18 cellular contexts compared by ENCODE assay signal in the genomic region with DNA sequence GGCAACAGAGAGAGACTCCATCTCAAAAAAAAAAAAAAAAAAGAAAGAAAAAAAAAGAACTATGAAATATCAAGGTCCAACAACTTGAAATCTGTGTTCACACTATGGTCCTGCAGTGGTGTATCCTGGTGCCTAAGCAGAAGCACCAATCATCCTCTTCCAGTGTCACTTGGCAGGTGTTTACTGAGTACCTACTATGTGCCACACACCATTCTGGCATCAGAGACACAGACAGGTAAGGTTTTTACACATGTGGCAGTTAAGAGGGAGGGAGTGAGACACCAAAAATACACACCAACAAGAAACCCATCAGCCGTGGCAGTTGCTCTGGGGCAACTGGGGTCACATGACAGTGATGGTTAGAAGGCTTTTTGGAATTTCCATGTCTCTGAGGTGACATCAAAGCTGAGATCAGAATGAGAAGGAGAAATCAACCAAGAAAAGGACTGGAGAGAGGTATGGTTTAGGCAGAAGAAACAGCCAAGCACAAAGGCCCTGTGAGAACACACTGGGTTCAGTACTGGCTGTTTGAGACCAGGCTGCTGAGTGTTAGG. TPM values are rescaled to one million over a fixed set of nuclear protein-coding genes. Genes with fewer than 3 reads are reported as not detected.
DNase-seq lines count a peak whose midpoint lies in the region; ATAC-seq, FAIRE-seq and TF ChIP-seq lines count a peak whose summit lies in the region.
"Had no signal": no experiment of that assay in that cellular context is flagged by ENCODE, and none has a peak within 500 bp of the region (broad histone marks: within the 10 kb centered on the region; RNA-seq: fewer than 3 reads in every experiment).

No MANE protein-coding gene starts in this region.

- peak overlapping the region; percentile 36 for H3K4me3 Mint-ChIP-seq in stimulated activated naive CD8-positive, alpha-beta T cell treated with anti-CD3 and anti-CD28 coated beads, Interleukin-15, Interleukin-2, amounts not matched to agents 100 ng/mL and 50 ng/mL, for 24 hours
- peak overlapping the region in 1 of 3 donors; percentile 71 for H3K4me3 Mint-ChIP-seq in T-cell

- H3K4me1 ChIP-seq in K562 (replicated peaks in 1 of 2; ENCODE audit: control insufficient read depth in 2 of 2, insufficient read depth in 2 of 2, low read length in 2 of 2): peaks cover 0 to 12% of the 10 kb centered on the region in 2 experiments; a peak in 3 of 5 replicates
- H3K4me1 ChIP-seq: gastroesophageal sphincter, right atrium auricular region had no signal

- no peaks in the 10 kb centered on the region for H3K36me3 ChIP-seq in K562 (ENCODE audit: control insufficient read depth, insufficient read depth, low read length)
- H3K36me3 ChIP-seq: gastroesophageal sphincter, right atrium auricular region had no signal

- H3K79me2 ChIP-seq in K562 (ENCODE audit: control insufficient read depth, insufficient read depth, low read length): no peaks in the 10 kb centered on the region

- H3K27ac Mint-ChIP-seq in stimulated activated naive CD8-positive, alpha-beta T cell treated with anti-CD3 and anti-CD28 coated beads, Interleukin-15, Interleukin-2, amounts not matched to agents 100 ng/mL and 50 ng/mL, for 24 hours: peak overlapping the region; percentile 86
- peak overlapping the region; percentile 93 for H3K27ac Mint-ChIP-seq in T-cell

- no peaks in the 10 kb centered on the region for H3K9me1 ChIP-seq in K562 (ENCODE audit: control insufficient read depth, insufficient read depth, low read length)

- no peak for DNase-seq in stimulated activated naive CD8-positive, alpha-beta T cell treated with anti-CD3 and anti-CD28 coated beads, Interleukin-15, Interleukin-2, amounts not matched to agents 100 U/mL and 50 U/mL, for 24 hours
- DNase-seq in T-cell: no peak
- DNase-seq in K562 (ENCODE audit: extremely low read depth in 1 of 4, low spot score in 3 of 4): no peak
- no peak for DNase-seq in cardiac septum (ENCODE audit: low spot score)
- no peak for DNase-seq in effector CD8-positive, alpha-beta T cell (lab: John Stamatoyannopoulos, UW)
- DNase-seq in activated CD4-positive, CD25-positive, alpha-beta regulatory T cell (lab: John Stamatoyannopoulos, UW): no peak
- no peak for DNase-seq in NCI-H1436 (lab: John Stamatoyannopoulos, UW)
- DNase-seq: AML-193, dermis blood vessel endothelial cell, erythroblast, NCI-H2029, OCI-M1, SK-N-SH had no signal

- CTCF ChIA-PET in T-cell (lab: Charles Lee): interaction anchor here (0.7 to 1.0 kb wide), 2 partner anchors 13 to 14 kb away, joined by 3 to 8 read pairs; no protein-coding TSS in a partner anchor
- CTCF ChIA-PET in K562 (lab: Yijun Ruan, JAX; ENCODE audit: low intra/inter-chr PET ratio): no interaction called here

- intact Hi-C loops in K562 (cut with micrococcal nuclease): no loop called here
- intact Hi-C loops in cardiac septum (cut with DNase I): no loop called here

- no peak overlapping the region for H3K4me3 ChIP-seq in K562
- H3K4me3 ChIP-seq: gastroesophageal sphincter, right atrium auricular region had no signal

- H3K9ac ChIP-seq in K562 (ENCODE audit: insufficient read depth in 1 of 2, low read depth in 2 of 2, low read length in 2 of 2): no peak overlapping the region
- H3K9ac ChIP-seq: SK-N-SH had no signal

- TF ChIP-seq EP300 in K562 (IDR thresholded peaks at IDR 0.05; ENCODE audit: low read length): no peak

- H4K20me1 ChIP-seq in K562 (replicated peaks; ENCODE audit: control insufficient read depth, insufficient read depth, low read length): no peaks in the 10 kb centered on the region

- ATAC-seq in stimulated activated naive CD8-positive, alpha-beta T cell treated with anti-CD3 and anti-CD28 coated beads, Interleukin-15, Interleukin-2, amounts not matched to agents 100 U/mL and 50 U/mL, for 24 hours: no peak
- ATAC-seq in T-cell (replicated peaks in 1 of 4) (no peak), K562 (no peak)
- ATAC-seq: gastroesophageal sphincter had no signal

- no CpG with 5 or more reads among the region's 1 CpG for WGBS in K562 (ENCODE audit: insufficient coverage, low coverage, missing lambda C conversion rate)

- BruUV-seq in K562 (replicated peaks; lab: Mats Ljungman, UMichigan): no TSS peak

- H3K27me3 ChIP-seq in K562 (ENCODE audit: control insufficient read depth in 2 of 2, insufficient read depth in 2 of 2, low read length in 2 of 2): no peaks in the 10 kb centered on the region
- H3K27me3 ChIP-seq: right atrium auricular region had no signal

- no peaks in the 10 kb centered on the region for H3K9me3 Mint-ChIP-seq in stimulated activated naive CD8-positive, alpha-beta T cell treated with anti-CD3 and anti-CD28 coated beads, Interleukin-15, Interleukin-2, amounts not matched to agents 100 ng/mL and 50 ng/mL, for 24 hours
- peaks cover 0 to 4% (median 0%) of the 10 kb centered on the region in 3 donors for H3K9me3 Mint-ChIP-seq in T-cell

- H3K4me2 ChIP-seq in K562 (ENCODE audit: insufficient read depth, low read length): no peak overlapping the region
- H3K4me2 ChIP-seq: SK-N-SH had no signal

- H3K27ac ChIP-seq in K562 (ENCODE audit: extremely low read depth, low read depth, low read length): no peak overlapping the region
- H3K27ac ChIP-seq: gastroesophageal sphincter, right atrium auricular region had no signal

- no peak for FAIRE-seq in K562 (lab: Jason Lieb, UNC)
- FAIRE-seq: H54, TTC549 had no signal

- in situ Hi-C loops in K562 (cut with MboI): no loop called here

- no peak for TF ChIP-seq RAD21 in K562 (CRISPR knock-in tag; conservative IDR thresholded peaks at IDR 0.05 in 1 of 2, IDR thresholded peaks at IDR 0.05 in 1 of 2)

- no peaks in the 10 kb centered on the region for H3K27me3 Mint-ChIP-seq in stimulated activated naive CD8-positive, alpha-beta T cell treated with anti-CD3 and anti-CD28 coated beads, Interleukin-15, Interleukin-2, amounts not matched to agents 100 ng/mL and 50 ng/mL, for 24 hours
- H3K27me3 Mint-ChIP-seq in T-cell: no peaks in the 10 kb centered on the region

- peaks cover 75% of the 10 kb centered on the region for H3K4me1 Mint-ChIP-seq in stimulated activated naive CD8-positive, alpha-beta T cell treated with anti-CD3 and anti-CD28 coated beads, Interleukin-15, Interleukin-2, amounts not matched to agents 100 ng/mL and 50 ng/mL, for 24 hours (ENCODE audit: low read depth)
- peaks cover 65 to 75% (median 66%) of the 10 kb centered on the region in 3 donors for H3K4me1 Mint-ChIP-seq in T-cell

- TF ChIP-seq CTCF in K562 (IDR thresholded peaks at IDR 0.05 in 2 of 3, conservative IDR thresholded peaks at IDR 0.05 in 1 of 3; ENCODE audit: insufficient read depth in 2 of 3, low read depth in 1 of 3, low read length in 3 of 3): no peak

- no peak for TF ChIP-seq POLR2A in K562 (conservative IDR thresholded peaks at IDR 0.05)

- peaks cover 15% of the 10 kb centered on the region for H3K36me3 Mint-ChIP-seq in stimulated activated naive CD8-positive, alpha-beta T cell treated with anti-CD3 and anti-CD28 coated beads, Interleukin-15, Interleukin-2, amounts not matched to agents 100 ng/mL and 50 ng/mL, for 24 hours (ENCODE audit: low read depth)
- peaks cover 13% of the 10 kb centered on the region for H3K36me3 Mint-ChIP-seq in T-cell

- H2AFZ ChIP-seq in K562 (ENCODE audit: low read depth, low read length): no peak overlapping the region

- POLR2A ChIA-PET in T-cell (lab: Charles Lee) (interaction anchor here (0.6 to 0.7 kb wide), 2 partner anchors 9 to 211 kb away, joined by 4 to 5 read pairs; no protein-coding TSS in a partner anchor), K562 (lab: Yijun Ruan, JAX) (no interaction called here)

- no peaks in the 10 kb centered on the region for H3K9me3 ChIP-seq in K562 (replicated peaks; ENCODE audit: control insufficient read depth, insufficient read depth, low read depth, low read length)
- H3K9me3 ChIP-seq: gastroesophageal sphincter, right atrium auricular region, SK-N-SH had no signal

RNA-seq across cellular contexts. Expression of gene PBX4, which starts 17.6 kb away (rescaled TPM):
- total RNA-seq in T-cell: 10 to 100 TPM; 40.9 to 48.3 (median 42.7) TPM
- 4.4 and 8.4 TPM in 2 replicates for total RNA-seq in K562 (2011; cell fraction: chromatin; rRNA removed; ENCODE audit: low replicate concordance)
- total RNA-seq in K562 (2011; cell fraction: nucleolus; rRNA removed): 4.8 and 5.3 TPM in 2 replicates
- total RNA-seq in K562 (2011; cell fraction: nucleoplasm; rRNA removed): 3.2 and 4.2 TPM in 2 replicates
- total RNA-seq in K562 (2014; rRNA removed): 1.2 and 2.2 TPM in 2 replicates
- 0.73 and 0.86 TPM in 2 replicates for total RNA-seq in K562 (2014; rRNA removed; fragmentation: Illumina TruSeq; extraction: Trizol)
- 2.0 and 2.1 TPM in 2 replicates for total RNA-seq in K562 (2015; rRNA removed; fragmentation: Illumina TruSeq; extraction: Trizol)
- 2.0 and 2.1 TPM in 2 replicates for total RNA-seq in K562 (2021)
- 2.7 and 3.1 TPM in 2 replicates for polyA plus RNA-seq in K562 (2011; rRNA removed)
- 2.3 and 3.1 TPM in 2 replicates for polyA plus RNA-seq in K562 (2011; cell fraction: cytosol; rRNA removed)
- polyA plus RNA-seq in K562 (2011; cell fraction: nucleus; rRNA removed): 5.2 and 12.2 TPM in 2 replicates
- polyA plus RNA-seq in K562 (2012): 2.0 and 4.6 TPM in 2 replicates
- polyA plus RNA-seq in K562 (2014; fragmentation: Illumina TruSeq; extraction: Trizol): 0.92 and 2.5 TPM in 2 replicates
- polyA plus RNA-seq in K562 (2014; fragmentation: Nextera tagmentation; extraction: Ambion mirVana): under 1 TPM in 1 of 2 experiments, not detected in 1; 0.11 TPM
- polyA plus RNA-seq in K562 (2014; rRNA removed): 3.8 and 5.9 TPM in 2 replicates
- 0.98 and 1.0 TPM in 2 replicates for polyA minus RNA-seq in K562 (2011; rRNA and poly(A)+ RNA removed)
- polyA minus RNA-seq in K562 (2011; cell fraction: cytosol; rRNA and poly(A)+ RNA removed): 1.8 TPM in 1 of 2 replicates, not detected in the other
- polyA minus RNA-seq in K562 (2011; cell fraction: nucleus; rRNA and poly(A)+ RNA removed): 3.2 and 3.4 TPM in 2 replicates
- not detected for total RNA-seq in cardiac septum
- total RNA-seq: dermis blood vessel endothelial cell, right atrium auricular region had no signal

RNA-seq across cellular contexts. Expression of gene LPAR2, which starts 27.1 kb away (rescaled TPM):
- total RNA-seq in T-cell: 100 to 1,000 TPM in 1 of 5 donors, 10 to 100 TPM in 4; 78.3 to 106 (median 82.4) TPM
- total RNA-seq in K562 (2011; cell fraction: chromatin; rRNA removed; ENCODE audit: low replicate concordance): 44.7 and 88.0 TPM in 2 replicates
- 27.1 and 27.2 TPM in 2 replicates for total RNA-seq in K562 (2011; cell fraction: nucleolus; rRNA removed)
- 34.0 and 49.1 TPM in 2 replicates for total RNA-seq in K562 (2011; cell fraction: nucleoplasm; rRNA removed)
- 2.3 and 3.3 TPM in 2 replicates for total RNA-seq in K562 (2014; rRNA removed)
- 1.8 and 1.9 TPM in 2 replicates for total RNA-seq in K562 (2014; rRNA removed; fragmentation: Illumina TruSeq; extraction: Trizol)
- 4.0 and 4.4 TPM in 2 replicates for total RNA-seq in K562 (2015; rRNA removed; fragmentation: Illumina TruSeq; extraction: Trizol)
- total RNA-seq in K562 (2021): 7.0 and 10.3 TPM in 2 replicates
- 4.4 and 9.4 TPM in 2 replicates for polyA plus RNA-seq in K562 (2011; rRNA removed)
- 7.7 and 7.9 TPM in 2 replicates for polyA plus RNA-seq in K562 (2011; cell fraction: cytosol; rRNA removed)
- polyA plus RNA-seq in K562 (2011; cell fraction: nucleus; rRNA removed): 76.8 and 108 TPM in 2 replicates
- polyA plus RNA-seq in K562 (2012): 9.5 and 18.9 TPM in 2 replicates
- polyA plus RNA-seq in K562 (2014; fragmentation: Illumina TruSeq; extraction: Trizol): 6.5 and 7.8 TPM in 2 replicates
- polyA plus RNA-seq in K562 (2014; fragmentation: Nextera tagmentation; extraction: Ambion mirVana): under 1 TPM; 0.63 TPM
- polyA plus RNA-seq in K562 (2014; rRNA removed): 8.1 and 13.8 TPM in 2 replicates
- polyA minus RNA-seq in K562 (2011; rRNA and poly(A)+ RNA removed): 2.7 and 3.6 TPM in 2 replicates
- 1.6 and 2.5 TPM in 2 replicates for polyA minus RNA-seq in K562 (2011; cell fraction: cytosol; rRNA and poly(A)+ RNA removed)
- 6.6 and 7.2 TPM in 2 replicates for polyA minus RNA-seq in K562 (2011; cell fraction: nucleus; rRNA and poly(A)+ RNA removed)
- total RNA-seq in cardiac septum: 1.9 TPM

RNA-seq across cellular contexts. Expression of gene GMIP, which starts 42.6 kb away (rescaled TPM):
- total RNA-seq in T-cell: 100 to 1,000 TPM in 4 of 5 donors, 10 to 100 TPM in 1; 99.5 to 148 (median 133) TPM
- total RNA-seq in K562 (2011; cell fraction: chromatin; rRNA removed; ENCODE audit: low replicate concordance): 36.6 and 78.6 TPM in 2 replicates
- total RNA-seq in K562 (2011; cell fraction: nucleolus; rRNA removed): 26.7 and 27.8 TPM in 2 replicates
- total RNA-seq in K562 (2011; cell fraction: nucleoplasm; rRNA removed): 17.3 and 24.6 TPM in 2 replicates
- total RNA-seq in K562 (2014; rRNA removed): 9.9 and 12.6 TPM in 2 replicates
- 2.2 and 3.9 TPM in 2 replicates for total RNA-seq in K562 (2014; rRNA removed; fragmentation: Illumina TruSeq; extraction: Trizol)
- 3.2 and 3.3 TPM in 2 replicates for total RNA-seq in K562 (2015; rRNA removed; fragmentation: Illumina TruSeq; extraction: Trizol)
- 13.5 and 15.8 TPM in 2 replicates for total RNA-seq in K562 (2021)
- 2.9 and 5.1 TPM in 2 replicates for polyA plus RNA-seq in K562 (2011; rRNA removed)
- 2.3 and 3.5 TPM in 2 replicates for polyA plus RNA-seq in K562 (2011; cell fraction: cytosol; rRNA removed)
- polyA plus RNA-seq in K562 (2011; cell fraction: nucleus; rRNA removed): 27.3 and 36.6 TPM in 2 replicates
- 8.7 and 16.6 TPM in 2 replicates for polyA plus RNA-seq in K562 (2012)
- 5.4 and 6.3 TPM in 2 replicates for polyA plus RNA-seq in K562 (2014; fragmentation: Illumina TruSeq; extraction: Trizol)
- polyA plus RNA-seq in K562 (2014; fragmentation: Nextera tagmentation; extraction: Ambion mirVana): under 1 TPM; 0.14 to 0.38 TPM
- polyA plus RNA-seq in K562 (2014; rRNA removed): 6.8 and 12.5 TPM in 2 replicates
- 5.1 and 5.4 TPM in 2 replicates for polyA minus RNA-seq in K562 (2011; rRNA and poly(A)+ RNA removed)
- 3.7 and 6.4 TPM in 2 replicates for polyA minus RNA-seq in K562 (2011; cell fraction: cytosol; rRNA and poly(A)+ RNA removed)
- 6.6 and 8.1 TPM in 2 replicates for polyA minus RNA-seq in K562 (2011; cell fraction: nucleus; rRNA and poly(A)+ RNA removed)
- 3.5 TPM for total RNA-seq in cardiac septum

Comparison
In these comparisons a context has a peak if more than half of its experiments do, and no peak if none do; other contexts are left out.
1. RNA of gene PBX4, which starts 17.6 kb away (total RNA-seq): 40.9 to 48.3 TPM in T-cell; 0.73 to 8.4 TPM in K562 and not detected in cardiac septum (single experiment); every median in the first group is over 4 times any median in the second.